ENCODE assay signal across 16 cellular contexts in genomic region chr3:12371525-12372140, GRCh38.
A peak's percentile ranks its signal among the peaks of the same experiment; 100 is the strongest.
DNase-seq lines count a peak whose midpoint lies in the region; FAIRE-seq and TF ChIP-seq lines count a peak whose summit lies in the region.
"Had no signal": no experiment of that assay in that cellular context is flagged by ENCODE, and none has a peak within 500 bp of the region (broad histone marks: within the 10 kb centered on the region; RNA-seq: fewer than 3 reads in every experiment).

No MANE protein-coding gene starts in this region.

- H3K4me1 ChIP-seq in breast epithelium (peaks cover 0 to 3% of the 10 kb centered on the region in 2 donors), mammary epithelial cell (ENCODE audit: insufficient read depth, low read length) (no peaks in the 10 kb centered on the region), transverse colon (peaks cover 3 to 34% (median 20%) of the 10 kb centered on the region in 4 donors)

- no peak for TF ChIP-seq EP300 in transverse colon (IDR thresholded peaks at IDR 0.05; ENCODE audit: low read depth)

- BruUV-seq in mammary epithelial cell (replicated peaks; lab: Mats Ljungman, UMichigan), result no TSS peak

- peak; percentile 36 for FAIRE-seq in bronchial epithelial cell (lab: Jason Lieb, UNC)
- FAIRE-seq: A204.1, endometrium, small intestine had no signal

- DNase-seq in breast epithelium (ENCODE audit: low spot score in 2 of 2), result no peak
- no peak for DNase-seq in mammary epithelial cell
- DNase-seq in bronchial epithelial cell (ENCODE audit: low read depth), result peak; percentile 5
- peak; percentile 66 for DNase-seq in iris pigment epithelial cell (ENCODE audit: low read depth)
- no peak for DNase-seq in transverse colon
- DNase-seq in NCI-H2196 treated with DMSO at 0.1 percent for 48 hours (lab: John Stamatoyannopoulos, UW; ENCODE audit: unreplicated experiment), result no peak
- no peak for DNase-seq in ecto neural progenitor cell (ENCODE audit: low spot score)
- no peak for DNase-seq in retina
- DNase-seq: activated naive CD4-positive, alpha-beta T cell treated with anti-CD3 and anti-CD28 coated beads for 36 hours; brain microvascular endothelial cell; hippocampal formation; MV-4-11; stimulated activated naive CD8-positive, alpha-beta T cell treated with anti-CD3 and anti-CD28 coated beads, Interleukin-15, amount 100 ng/mL, for 72 hours had no signal

- H4K20me1 ChIP-seq in mammary epithelial cell (ENCODE audit: insufficient read depth, low read length), result no peaks in the 10 kb centered on the region

- H3K79me2 ChIP-seq in mammary epithelial cell (ENCODE audit: insufficient read depth, low read length), result no peaks in the 10 kb centered on the region

- no peaks in the 10 kb centered on the region for H3K9me3 ChIP-seq in breast epithelium
- H3K9me3 ChIP-seq in mammary epithelial cell (replicated peaks; ENCODE audit: insufficient read depth, low read length), result no peaks in the 10 kb centered on the region
- H3K9me3 ChIP-seq in transverse colon, result no peaks in the 10 kb centered on the region

- H3K4me3 ChIP-seq in breast epithelium (no peak overlapping the region), mammary epithelial cell (replicated peaks in 1 of 3; ENCODE audit: insufficient read depth in 1 of 3, low read depth in 2 of 3, low read length in 3 of 3) (no peak overlapping the region), bronchial epithelial cell (ENCODE audit: low read depth, low read length) (no peak overlapping the region), transverse colon (no peak overlapping the region)

- no peak overlapping the region for H3K9ac ChIP-seq in mammary epithelial cell (ENCODE audit: insufficient read depth, low read length)

- in situ Hi-C loops in mammary epithelial cell (cut with MboI; ENCODE audit: low sequenced_read_pairs in 2 of 2) (no loop called here), transverse colon (cut with MboI; ENCODE audit: low pct_ligation_motif_present in 1 of 4, low pct_unique_long_range_greater_than_20kb in 1 of 4, low sequenced_read_pairs in 3 of 4) (no loop called here)

- TF ChIP-seq POLR2A in breast epithelium (IDR thresholded peaks at IDR 0.05), result no peak
- TF ChIP-seq POLR2A in transverse colon (IDR thresholded peaks at IDR 0.05), result no peak

- intact Hi-C loops in breast epithelium (cut with DNase I; ENCODE audit: low total_unique reads), result no loop called here
- intact Hi-C loops in mammary epithelial cell (cut with micrococcal nuclease), result no loop called here
- intact Hi-C loops in transverse colon (cut with DNase I; ENCODE audit: low total_unique reads), result no loop called here

- H3K27ac ChIP-seq in breast epithelium, result peak overlapping the region; percentile 15 to 57
- H3K27ac ChIP-seq in mammary epithelial cell (ENCODE audit: insufficient read depth, low read depth, low read length), result no peak overlapping the region
- peak overlapping the region; percentile 70 to 73 (median 72) for H3K27ac ChIP-seq in transverse colon
- H3K27ac ChIP-seq: brain microvascular endothelial cell had no signal

- CTCF ChIA-PET in mammary epithelial cell (lab: Charles Lee; ENCODE audit: low non-redundant PET), result no interaction called here

- H3K36me3 ChIP-seq in breast epithelium, result no peaks in the 10 kb centered on the region
- no peaks in the 10 kb centered on the region for H3K36me3 ChIP-seq in mammary epithelial cell (ENCODE audit: insufficient read depth, low read length)
- no peaks in the 10 kb centered on the region for H3K36me3 ChIP-seq in bronchial epithelial cell (ENCODE audit: control insufficient read depth, insufficient read depth, low read length)
- no peaks in the 10 kb centered on the region for H3K36me3 ChIP-seq in transverse colon
- H3K36me3 ChIP-seq: brain microvascular endothelial cell had no signal

- TF ChIP-seq CTCF in breast epithelium (IDR thresholded peaks at IDR 0.05) (no peak), mammary epithelial cell (conservative IDR thresholded peaks at IDR 0.05 in 1 of 2, IDR thresholded peaks at IDR 0.05 in 1 of 2; ENCODE audit: extremely low read depth in 1 of 2, insufficient read depth in 1 of 2, low read depth in 1 of 2, low read length in 2 of 2) (no peak), bronchial epithelial cell (IDR thresholded peaks at IDR 0.05; ENCODE audit: insufficient read depth, low read length, severe bottlenecking) (no peak), transverse colon (IDR thresholded peaks at IDR 0.05) (no peak)

- dilution Hi-C loops in mammary epithelial cell (cut with HindIII; ENCODE audit: low sequenced_read_pairs), result no loop called here

- no peak overlapping the region for H3K4me2 ChIP-seq in mammary epithelial cell (ENCODE audit: insufficient read depth, low read depth, low read length)

- H3K27me3 ChIP-seq in breast epithelium, result no peaks in the 10 kb centered on the region
- H3K27me3 ChIP-seq in mammary epithelial cell (ENCODE audit: insufficient read depth, low read length), result peaks cover 2% of the 10 kb centered on the region
- no peaks in the 10 kb centered on the region for H3K27me3 ChIP-seq in bronchial epithelial cell (ENCODE audit: control insufficient read depth, insufficient read depth, low read length)
- H3K27me3 ChIP-seq in transverse colon, result no peaks in the 10 kb centered on the region
- H3K27me3 ChIP-seq: brain microvascular endothelial cell had no signal

- 76% methylated on average over 6 of the region's 6 CpGs for WGBS in mammary epithelial cell (ENCODE audit: low coverage, missing lambda C conversion rate)
- WGBS in transverse colon (ENCODE audit: low coverage in 1 of 2), 2 donors, result 52 to 62% methylated on average over 5 to 6 of the region's 6 CpGs

- no peak overlapping the region for H2AFZ ChIP-seq in mammary epithelial cell (ENCODE audit: low read depth, low read length)

Comparison
In these comparisons a context has a peak if more than half of its experiments do, and no peak if none do; other contexts are left out.
1. DNase-seq: peak in bronchial epithelial cell (single experiment) and iris pigment epithelial cell (single experiment); none in breast epithelium (0 of 2), mammary epithelial cell (single experiment), transverse colon (single experiment), NCI-H2196 treated with DMSO at 0.1 percent for 48 hours (single experiment), ecto neural progenitor cell (single experiment) and retina (single experiment).